Comparison of ENCODE assay signal across 1 cellular context in genomic region chr4:77817304-77818076, GRCh38.
TF ChIP-seq lines count a peak whose summit lies in the region.

No MANE protein-coding gene starts in this region.

TF ChIP-seq in H1, 55 proteins besides CTCF, POLR2A, EP300 and RAD21 (continued from another document):
- TF ChIP-seq RNF2 (IDR thresholded peaks at IDR 0.05; ENCODE audit: borderline replicate concordance, low read depth, low read length, missing control alignments, poor library complexity, severe bottlenecking) (no peak), BACH1 (IDR thresholded peaks at IDR 0.05; ENCODE audit: low read length) (no peak), TCF12 (IDR thresholded peaks at IDR 0.05; ENCODE audit: low read depth, low read length) (no peak), CEBPB (IDR thresholded peaks at IDR 0.05; ENCODE audit: low read depth, low read length) (no peak)
